In the genomic region with DNA sequence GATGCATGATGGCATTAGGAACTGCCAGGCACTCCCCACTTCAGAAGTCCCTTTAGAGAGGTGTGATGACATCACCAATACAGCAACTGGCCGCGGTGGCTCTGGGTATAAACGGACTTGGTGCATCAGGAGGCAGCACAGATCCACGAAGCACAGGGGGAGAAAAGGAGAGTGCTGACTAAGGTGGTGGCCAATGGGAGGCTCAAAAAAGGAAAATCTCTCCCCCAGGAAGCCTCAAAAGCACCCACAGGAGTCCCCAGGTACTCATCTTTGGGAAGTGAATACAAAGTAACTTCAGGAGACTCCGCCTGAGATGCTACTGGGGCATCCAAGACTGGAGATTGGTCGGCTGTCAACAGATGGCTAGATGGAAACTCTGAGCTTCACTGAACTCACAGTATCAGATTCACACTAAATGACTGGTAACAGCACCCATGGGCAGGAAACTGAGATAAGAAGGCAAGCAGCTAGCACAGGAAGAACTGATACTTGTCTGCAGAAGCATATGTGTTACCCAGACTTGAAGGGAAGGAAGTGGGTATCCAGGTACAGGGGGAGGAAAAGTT, we compare ENCODE assay signal across 8 cellular contexts. TPM values are rescaled to one million over a fixed set of nuclear protein-coding genes. Genes with fewer than 3 reads are reported as not detected.
A peak's percentile ranks its signal among the peaks of the same experiment; 100 is the strongest.
DNase-seq lines count a peak whose midpoint lies in the region; ATAC-seq, FAIRE-seq and TF ChIP-seq lines count a peak whose summit lies in the region.

No MANE protein-coding gene starts in this region.

- no peaks in the 10 kb centered on the region for H3F3A ChIP-seq in smooth muscle cell (ENCODE audit: low read depth)

- CTCF ChIA-PET in HepG2 (lab: Yijun Ruan, JAX; ENCODE audit: low intra/inter-chr PET ratio, low total read pairs), result no interaction called here

- H3K27me3 Mint-ChIP-seq in endodermal cell (ENCODE audit: insufficient read depth), result no peaks in the 10 kb centered on the region

- H4K20me1 ChIP-seq in HepG2 (ENCODE audit: insufficient read depth, low read length), result no peaks in the 10 kb centered on the region
- H4K20me1 ChIP-seq in smooth muscle cell (ENCODE audit: low read depth), result no peaks in the 10 kb centered on the region

- no peaks in the 10 kb centered on the region for H3K27me3 ChIP-seq in HepG2 (ENCODE audit: control insufficient read depth in 1 of 2, insufficient read depth in 2 of 2, low read length in 2 of 2)
- H3K27me3 ChIP-seq in endodermal cell (ENCODE audit: control insufficient read depth, insufficient read depth, low read length, poor library complexity, severe bottlenecking), result no peaks in the 10 kb centered on the region
- H3K27me3 ChIP-seq in smooth muscle cell (ENCODE audit: low read depth), result no peaks in the 10 kb centered on the region

- H3K27ac ChIP-seq in HepG2 (ENCODE audit: extremely low read length, insufficient read depth, low read length) (no peak overlapping the region), endodermal cell (ENCODE audit: low read depth, low read length) (no peak overlapping the region), smooth muscle cell (ENCODE audit: low read depth) (no peak overlapping the region)

- DNase-seq in HepG2 (ENCODE audit: low spot score) (no peak), endodermal cell (no peak), germinal center (ENCODE audit: low spot score) (no peak), NCI-H526 treated with DMSO at 0.1 percent for 48 hours (lab: John Stamatoyannopoulos, UW) (no peak), smooth muscle cell (lab: John Stamatoyannopoulos, UW; ENCODE audit: unreplicated experiment) (no peak)

- no peak overlapping the region for H3K4me3 ChIP-seq in HepG2 (replicated peaks in 1 of 3; ENCODE audit: insufficient read depth in 1 of 3, low read depth in 2 of 3, low read length in 3 of 3)
- no peak overlapping the region for H3K4me3 ChIP-seq in endodermal cell (ENCODE audit: low read length)
- no peak overlapping the region for H3K4me3 ChIP-seq in smooth muscle cell

- H3K36me3 ChIP-seq in HepG2 (replicated peaks in 1 of 2; ENCODE audit: control insufficient read depth in 1 of 2, insufficient read depth in 2 of 2, low read length in 2 of 2), result peaks cover 0 to 6% of the 10 kb centered on the region in 2 experiments; a peak in 3 of 5 replicates
- peaks cover 50% of the 10 kb centered on the region for H3K36me3 ChIP-seq in endodermal cell (ENCODE audit: control insufficient read depth, insufficient read depth, low read length)
- no peaks in the 10 kb centered on the region for H3K36me3 ChIP-seq in smooth muscle cell (ENCODE audit: low read depth)

- BruUV-seq in HepG2 (replicated peaks; lab: Mats Ljungman, UMichigan), result no TSS peak

- WGBS in HepG2 (ENCODE audit: low lambda C conversion rate), result 92% methylated on average over 6 of the region's 6 CpGs
- 96 to 98% methylated on average over 6 of the region's 6 CpGs for WGBS in endodermal cell (ENCODE audit: insufficient coverage in 1 of 2, insufficient read length in 1 of 2), 2 experiments
- WGBS in smooth muscle cell (ENCODE audit: low lambda C conversion rate), result 94% methylated on average over 6 of the region's 6 CpGs

- no peak for TF ChIP-seq CTCF in HepG2 (CRISPR knock-in tag; IDR thresholded peaks at IDR 0.05)
- TF ChIP-seq CTCF in endodermal cell (conservative IDR thresholded peaks at IDR 0.05), result no peak
- TF ChIP-seq CTCF in smooth muscle cell (IDR thresholded peaks at IDR 0.05; ENCODE audit: borderline replicate concordance, insufficient read depth, poor library complexity, severe bottlenecking), result no peak

- FAIRE-seq in HepG2 (lab: Jason Lieb, UNC), result no peak

- H3K79me2 ChIP-seq in HepG2 (ENCODE audit: insufficient read depth, low read length) (peaks cover 63% of the 10 kb centered on the region), smooth muscle cell (ENCODE audit: low read depth) (peaks cover 17% of the 10 kb centered on the region)

- peaks cover 50% of the 10 kb centered on the region for H3K36me3 Mint-ChIP-seq in endodermal cell (ENCODE audit: low read depth)

- POLR2A ChIA-PET in HepG2 (lab: Yijun Ruan, JAX), result no interaction called here

- peaks cover 50% of the 10 kb centered on the region for H3K4me1 Mint-ChIP-seq in endodermal cell

- H3K4me1 ChIP-seq in HepG2 (ENCODE audit: insufficient read depth, low read length), result peaks cover 71% of the 10 kb centered on the region
- peaks cover 9% of the 10 kb centered on the region for H3K4me1 ChIP-seq in endodermal cell (ENCODE audit: control insufficient read depth, insufficient read depth, low read length)
- H3K4me1 ChIP-seq in smooth muscle cell (ENCODE audit: low read depth), result no peaks in the 10 kb centered on the region

- H3K4me3 Mint-ChIP-seq in endodermal cell, result no peak overlapping the region

- H3K4me2 ChIP-seq in HepG2 (ENCODE audit: low read depth, low read length), result no peak overlapping the region
- no peak overlapping the region for H3K4me2 ChIP-seq in smooth muscle cell

- H3K9me3 ChIP-seq in HepG2 (ENCODE audit: low read length) (no peaks in the 10 kb centered on the region), endodermal cell (ENCODE audit: control insufficient read depth, low read length) (peaks cover 20% of the 10 kb centered on the region), smooth muscle cell (replicated peaks; ENCODE audit: low read depth) (no peaks in the 10 kb centered on the region)

- no peak for TF ChIP-seq RAD21 in HepG2 (CRISPR knock-in tag; IDR thresholded peaks at IDR 0.05)

- in situ Hi-C loops in HepG2 (cut with HindIII; ENCODE audit: extremely low pct_ligation_motif_present, low pct_unique_long_range_greater_than_20kb), result loop anchor here (25.0 kb wide), 1 partner anchor 113 kb away; the partner anchor contains the start of gene SNAPC3

- H2AFZ ChIP-seq in HepG2 (ENCODE audit: low read length) (no peak overlapping the region), smooth muscle cell (ENCODE audit: low read depth) (no peak overlapping the region)

- H3K9me3 Mint-ChIP-seq in endodermal cell, result peaks cover 11% of the 10 kb centered on the region

- intact Hi-C loops in HepG2 (cut with micrococcal nuclease; ENCODE audit: unreplicated experiment), result no loop called here

- no peak for TF ChIP-seq POLR2A in HepG2 (IDR thresholded peaks at IDR 0.05; ENCODE audit: insufficient read depth in 1 of 2, low read depth in 2 of 2, low read length in 2 of 2)

- ATAC-seq in GM18508 (IDR thresholded peaks at IDR 0.05; ENCODE audit: insufficient read depth, unreplicated experiment) (peak; percentile 74), HG02852 (IDR thresholded peaks at IDR 0.05; ENCODE audit: unreplicated experiment) (peak; percentile 86), HepG2 (no peak)
- ATAC-seq in activated CD4-positive, CD25-positive, alpha-beta regulatory T cell treated with anti-CD3 and anti-CD28 coated beads, Interleukin-2, amount 50 U/mL, for 24 hours, result peak; percentile 87 to 93

- no peak for TF ChIP-seq EP300 in HepG2 (IDR thresholded peaks at IDR 0.05; ENCODE audit: low read depth in 2 of 2, low read length in 2 of 2)
- no peak for TF ChIP-seq EP300 in HepG2 (CRISPR knock-in tag; IDR thresholded peaks at IDR 0.05; ENCODE audit: borderline replicate concordance)

- no peak overlapping the region for H3K27ac Mint-ChIP-seq in endodermal cell

- H3K9ac ChIP-seq in HepG2 (ENCODE audit: insufficient read depth, low read depth, low read length), result no peak overlapping the region
- no peak overlapping the region for H3K9ac ChIP-seq in endodermal cell (ENCODE audit: extremely low read depth, low read length, poor library complexity, severe bottlenecking)
- no peak overlapping the region for H3K9ac ChIP-seq in smooth muscle cell (ENCODE audit: low read depth)

TF ChIP-seq in HepG2, 621 proteins besides CTCF, POLR2A, EP300 and RAD21:
- TF ChIP-seq ZNF777 (CRISPR knock-in tag; IDR thresholded peaks at IDR 0.05) (no peak), ATF7 (IDR thresholded peaks at IDR 0.05) (peak; percentile 77), ATF7 (CRISPR knock-in tag; IDR thresholded peaks at IDR 0.05) (no peak), ZBTB3 (CRISPR knock-in tag; IDR thresholded peaks at IDR 0.05; ENCODE audit: borderline replicate concordance, low read depth) (no peak), CREB1 (IDR thresholded peaks at IDR 0.05) (peak; percentile 53), CREB1 (CRISPR knock-in tag; IDR thresholded peaks at IDR 0.05) (no peak), ZNF749 (CRISPR knock-in tag; IDR thresholded peaks at IDR 0.05; ENCODE audit: borderline replicate concordance) (no peak), ZNF678 (CRISPR knock-in tag; IDR thresholded peaks at IDR 0.05) (no peak)

RNA-seq across cellular contexts. Expression of gene TTC39B, which starts 7.6 kb away (rescaled TPM):
- total RNA-seq in HepG2 (2016; rRNA removed; fragmentation: Illumina TruSeq; extraction: Trizol) (18.5 and 19.4 TPM in 2 replicates), endodermal cell (10 to 100 TPM; 53.5 to 69.5 TPM), smooth muscle cell (12.1 and 13.3 TPM in 2 replicates)
- 3.7 and 4.6 TPM in 2 replicates for total RNA-seq in HepG2 (2016; cell fraction: cytosol; rRNA removed; fragmentation: Illumina TruSeq; extraction: Trizol; ENCODE audit: low read depth)
- 19.8 and 20.5 TPM in 2 replicates for total RNA-seq in HepG2 (2016; cell fraction: insoluble cytoplasmic fraction; rRNA removed; fragmentation: Illumina TruSeq; extraction: Trizol)
- total RNA-seq in HepG2 (2016; cell fraction: membrane; rRNA removed; fragmentation: Illumina TruSeq; extraction: Trizol), result 7.6 and 10.4 TPM in 2 replicates
- total RNA-seq in HepG2 (2016; cell fraction: nucleus; rRNA removed; fragmentation: Illumina TruSeq; extraction: Trizol), result 28.5 and 32.5 TPM in 2 replicates
- polyA plus RNA-seq in HepG2 (2011; rRNA removed) (9.8 and 14.3 TPM in 2 replicates), smooth muscle cell (3.5 and 3.8 TPM in 2 replicates)
- polyA plus RNA-seq in HepG2 (2011; cell fraction: cytosol; rRNA removed), result 4.3 and 4.7 TPM in 2 replicates
- polyA plus RNA-seq in HepG2 (2011; cell fraction: nucleus; rRNA removed), result 19.0 and 22.8 TPM in 2 replicates
- polyA plus RNA-seq in HepG2 (2012), result 5.4 and 7.7 TPM in 2 replicates
- 1.6 and 1.8 TPM in 2 replicates for polyA plus RNA-seq in HepG2 (2016; cell fraction: cytosol; fragmentation: Illumina TruSeq; extraction: Trizol; ENCODE audit: low read depth)
- polyA plus RNA-seq in HepG2 (2016; cell fraction: insoluble cytoplasmic fraction; fragmentation: Illumina TruSeq; extraction: Trizol; ENCODE audit: low read depth), result 9.2 and 10.2 TPM in 2 replicates
- 3.8 and 4.1 TPM in 2 replicates for polyA plus RNA-seq in HepG2 (2016; cell fraction: membrane; fragmentation: Illumina TruSeq; extraction: Trizol; ENCODE audit: low read depth)
- polyA plus RNA-seq in HepG2 (2016; cell fraction: nucleus; fragmentation: Illumina TruSeq; extraction: Trizol; ENCODE audit: insufficient read depth, low read depth), result 20.6 and 23.2 TPM in 2 replicates
- 0.61 and 32.6 TPM in 2 replicates for polyA minus RNA-seq in HepG2 (2011; rRNA and poly(A)+ RNA removed; ENCODE audit: low replicate concordance)
- polyA minus RNA-seq in HepG2 (2011; cell fraction: cytosol; rRNA and poly(A)+ RNA removed), result 14.8 and 15.7 TPM in 2 replicates
- 59.2 and 75.3 TPM in 2 replicates for polyA minus RNA-seq in HepG2 (2011; cell fraction: nucleus; rRNA and poly(A)+ RNA removed)
- polyA plus RNA-seq in endodermal cell (2013, experiment 1 of 2), result 6.8 TPM
- 5.8 TPM for polyA plus RNA-seq in endodermal cell (2013, experiment 2 of 2)
